Comparison of ENCODE assay signal across 20 cellular contexts in the genomic region with DNA sequence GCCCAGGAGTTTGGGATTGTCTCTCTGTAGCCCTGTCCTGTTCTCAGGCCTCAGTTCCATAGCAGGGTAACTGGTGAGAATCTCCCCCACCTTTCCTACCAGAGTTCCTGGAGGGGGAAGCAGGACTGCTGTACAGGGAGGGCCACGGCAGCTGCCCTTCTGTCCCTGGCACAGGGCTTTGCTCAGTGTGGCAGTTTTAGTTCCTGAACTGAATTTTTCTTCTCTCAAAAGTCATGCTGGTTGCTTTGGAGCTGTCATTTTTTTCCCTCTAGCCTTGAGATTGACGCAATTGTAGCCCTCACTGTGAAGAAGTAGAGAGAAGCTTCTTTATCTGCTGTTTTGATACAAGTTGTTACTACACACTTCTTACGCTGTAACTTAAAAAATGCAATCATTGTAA. TPM values are rescaled to one million over a fixed set of nuclear protein-coding genes. Genes with fewer than 3 reads are reported as not detected.
DNase-seq lines count a peak whose midpoint lies in the region; ATAC-seq, FAIRE-seq and TF ChIP-seq lines count a peak whose summit lies in the region.
"Had no signal": no experiment of that assay in that cellular context is flagged by ENCODE, and none has a peak within 500 bp of the region (broad histone marks: within the 10 kb centered on the region; RNA-seq: fewer than 3 reads in every experiment).

No MANE protein-coding gene starts in this region.

- intact Hi-C loops in testis (cut with DNase I; ENCODE audit: low total_unique reads): no loop called here

- ATAC-seq in GM23338: no peak; the same call in 2 of the 3 replicates
- ATAC-seq in GM19452 (IDR thresholded peaks at IDR 0.05; ENCODE audit: unreplicated experiment): no peak
- ATAC-seq: K562 had no signal

- H2AFZ ChIP-seq in GM23338 (peak overlapping the region; percentile 65; the same call in 1 of the 2 replicates), OCI-LY3 (ENCODE audit: low read depth, low read length) (peak overlapping the region; percentile 11; the same call in 1 of the 2 replicates), H1 (ENCODE audit: low read length) (peak overlapping the region; percentile 47; the same call in 1 of the 2 replicates)
- H2AFZ ChIP-seq: GM23248 had no signal

- H4K91ac ChIP-seq in H1 (replicated peaks; ENCODE audit: insufficient read length, low read length): no peak overlapping the region

- H3K27ac ChIP-seq in GM23338 (ENCODE audit: low read depth) (no peak overlapping the region), OCI-LY3 (ENCODE audit: low read length) (no peak overlapping the region), H1 (ENCODE audit: low read depth, low read length) (0 out of 2 replicates have a peak overlapping the region, but pooled peaks have one; percentile 17), testis (peak overlapping the region; percentile 76 to 89)
- H3K27ac ChIP-seq: BLaER1, GM23248, HL-60 had no signal

- H3K4me1 Mint-ChIP-seq in GM23338: peaks cover 6% of the 10 kb centered on the region; the same call in 2 of the 3 replicates
- H3K4me1 Mint-ChIP-seq: CD4-positive, alpha-beta memory T cell had no signal

- no peak overlapping the region for H3K4me3 ChIP-seq in GM23338
- no peak overlapping the region for H3K4me3 ChIP-seq in OCI-LY3 (ENCODE audit: low read length)
- H3K4me3 ChIP-seq in H1 (ENCODE audit: extremely low read depth in 1 of 4, insufficient read depth in 2 of 4, low read depth in 3 of 4, low read length in 4 of 4): no peak overlapping the region
- no peak overlapping the region for H3K4me3 ChIP-seq in testis
- H3K4me3 ChIP-seq: BLaER1, GM23248, K562 had no signal

- no peak overlapping the region for H3K14ac ChIP-seq in H1 (ENCODE audit: insufficient read length)

- H3K9me3 ChIP-seq in OCI-LY3 (ENCODE audit: insufficient read depth, low read length): no peaks in the 10 kb centered on the region
- H3K9me3 ChIP-seq in H1 (ENCODE audit: insufficient read depth in 2 of 2, low read depth in 1 of 2, low read length in 1 of 2): no peaks in the 10 kb centered on the region
- H3K9me3 ChIP-seq in testis: no peaks in the 10 kb centered on the region
- H3K9me3 ChIP-seq: BLaER1 had no signal

- WGBS in H1 (ENCODE audit: extremely low coverage in 1 of 2, insufficient coverage in 1 of 2, insufficient read length in 1 of 2, insufficient replicate concordance in 2 of 2, low coverage in 1 of 2, low lambda C conversion rate in 2 of 2, missing lambda C conversion rate in 1 of 2), 2 experiments: 84% methylated on average over 3 of the region's 3 CpGs; no CpG with 5 or more reads in 1 of the 2 experiments
- 59 to 66% methylated on average over 3 of the region's 3 CpGs for WGBS in testis, 2 donors

- no peak overlapping the region for H3K4me3 Mint-ChIP-seq in GM23338
- H3K4me3 Mint-ChIP-seq: CD14-positive monocyte; CD4-positive, alpha-beta memory T cell; H9 had no signal

- H2BK20ac ChIP-seq in H1 (ENCODE audit: low read length): no peak overlapping the region

- TF ChIP-seq EP300 in H1 (IDR thresholded peaks at IDR 0.05; ENCODE audit: borderline replicate concordance in 1 of 2, low read depth in 2 of 2, low read length in 2 of 2): no peak

- no peaks in the 10 kb centered on the region for H3K36me3 Mint-ChIP-seq in GM23338 (ENCODE audit: low read depth)
- H3K36me3 Mint-ChIP-seq: CD14-positive monocyte; CD4-positive, alpha-beta memory T cell had no signal

- DNase-seq in GM23338 (ENCODE audit: low spot score) (no peak), H1 (ENCODE audit: low read depth in 1 of 2, low spot score in 2 of 2) (no peak), testis (peak; percentile 56), urothelium cell line (ENCODE audit: low spot score) (no peak), NCI-H524 (lab: John Stamatoyannopoulos, UW) (no peak)
- DNase-seq: 8988T; CD4-positive, alpha-beta memory T cell; DMS153; DMS79; GDM1; GM23248; H9; IMR-90 had no signal

- no peaks in the 10 kb centered on the region for H3K9me3 Mint-ChIP-seq in GM23338
- H3K9me3 Mint-ChIP-seq: CD4-positive, alpha-beta memory T cell; H9 had no signal

- H2BK15ac ChIP-seq in H1 (ENCODE audit: low read length): no peak overlapping the region

- H3K4me2 ChIP-seq in GM23338: no peak overlapping the region
- H3K4me2 ChIP-seq in OCI-LY3 (ENCODE audit: low read length): no peak overlapping the region
- H3K4me2 ChIP-seq in H1 (ENCODE audit: insufficient read depth in 1 of 2, low read depth in 2 of 2, low read length in 2 of 2): no peak overlapping the region
- H3K4me2 ChIP-seq: BLaER1 had no signal

- H2AK5ac ChIP-seq in H1 (ENCODE audit: low read depth, low read length): no peak overlapping the region

- H3K79me2 ChIP-seq in GM23338 (replicated peaks; ENCODE audit: insufficient read depth) (no peaks in the 10 kb centered on the region), OCI-LY3 (ENCODE audit: low read length) (no peaks in the 10 kb centered on the region), H1 (ENCODE audit: control insufficient read depth in 1 of 2, insufficient read depth in 2 of 2, low read length in 2 of 2) (no peaks in the 10 kb centered on the region)

- no peak overlapping the region for H2BK120ac ChIP-seq in H1 (replicated peaks; ENCODE audit: low read depth, low read length)

- CTCF ChIA-PET in H1 (lab: Charles Lee; ENCODE audit: partially characterized antibody): interaction anchor here (0.9 to 1.6 kb wide), 3 partner anchors 11 to 33 kb away, joined by 4 to 5 read pairs (median 4); no protein-coding TSS in a partner anchor

- H3K36me3 ChIP-seq in GM23338 (ENCODE audit: insufficient read depth) (no peaks in the 10 kb centered on the region), OCI-LY3 (replicated peaks; ENCODE audit: low read depth, low read length) (no peaks in the 10 kb centered on the region), H1 (ENCODE audit: control insufficient read depth in 2 of 4, insufficient read depth in 4 of 4, low read length in 3 of 4) (no peaks in the 10 kb centered on the region), testis (ENCODE audit: low read depth, missing control alignments) (no peaks in the 10 kb centered on the region)
- H3K36me3 ChIP-seq: BLaER1 had no signal

- H3K27me3 ChIP-seq in GM23338 (ENCODE audit: insufficient read depth): no peaks in the 10 kb centered on the region
- no peaks in the 10 kb centered on the region for H3K27me3 ChIP-seq in OCI-LY3 (ENCODE audit: low read depth, low read length)
- peaks cover 0 to 2% (median 0%) of the 10 kb centered on the region in 4 experiments; a peak in 1 of 7 replicates for H3K27me3 ChIP-seq in H1 (replicated peaks in 1 of 4; ENCODE audit: control insufficient read depth in 3 of 4, extremely low read depth in 1 of 4, insufficient read depth in 3 of 4, low read length in 3 of 4)
- H3K27me3 ChIP-seq in testis: no peaks in the 10 kb centered on the region
- H3K27me3 ChIP-seq: BLaER1 had no signal

- TF ChIP-seq CTCF in GM23338 (conservative IDR thresholded peaks at IDR 0.05; ENCODE audit: low read depth in 2 of 2) (no peak), OCI-LY3 (IDR thresholded peaks at IDR 0.05; ENCODE audit: low read depth, low read length) (no peak), H1 (IDR thresholded peaks at IDR 0.05; ENCODE audit: control extremely low read depth in 1 of 3, insufficient read depth in 1 of 3, low read depth in 1 of 3, low read length in 3 of 3) (no peak), testis (IDR thresholded peaks at IDR 0.05) (no peak)

- no peaks in the 10 kb centered on the region for H3K23me2 ChIP-seq in H1 (ENCODE audit: low read depth, low read length)

- no peak overlapping the region for H3K23ac ChIP-seq in H1 (ENCODE audit: insufficient read length)

- H2BK5ac ChIP-seq in H1 (ENCODE audit: low read depth, low read length): no peak overlapping the region

- TF ChIP-seq RAD21 in H1 (IDR thresholded peaks at IDR 0.05 in 1 of 2, conservative IDR thresholded peaks at IDR 0.05 in 1 of 2; ENCODE audit: low read depth in 2 of 2, low read length in 2 of 2): no peak

- no peak overlapping the region for H2BK12ac ChIP-seq in H1 (ENCODE audit: low read depth, low read length)

- H3K79me1 ChIP-seq in H1 (ENCODE audit: low read depth, low read length): no peaks in the 10 kb centered on the region

- peaks cover 5% of the 10 kb centered on the region; the same call in 1 of the 2 replicates for H3K4me1 ChIP-seq in GM23338 (ENCODE audit: insufficient read depth)
- H3K4me1 ChIP-seq in OCI-LY3 (ENCODE audit: low read length): peaks cover 35% of the 10 kb centered on the region
- H3K4me1 ChIP-seq in H1 (replicated peaks in 1 of 4; ENCODE audit: control insufficient read depth in 3 of 4, insufficient read depth in 4 of 4, low read length in 3 of 4): peaks cover 0 to 3% (median 0%) of the 10 kb centered on the region in 4 experiments; a peak in 1 of 7 replicates
- H3K4me1 ChIP-seq in testis: no peaks in the 10 kb centered on the region

- H4K5ac ChIP-seq in H1 (ENCODE audit: insufficient read length, low read depth, low read length): no peak overlapping the region

- POLR2A ChIA-PET in H1 (lab: Charles Lee; ENCODE audit: partially characterized antibody): no interaction called here

- H3K27me3 Mint-ChIP-seq in GM23338 (ENCODE audit: insufficient read depth, low read depth, poor library complexity): peaks cover 3% of the 10 kb centered on the region
- H3K27me3 Mint-ChIP-seq: CD4-positive, alpha-beta memory T cell had no signal

- H3K27ac Mint-ChIP-seq in GM23338: no peak overlapping the region
- H3K27ac Mint-ChIP-seq: CD14-positive monocyte; CD4-positive, alpha-beta memory T cell; H9 had no signal

- no peak overlapping the region for H3K9ac ChIP-seq in OCI-LY3 (ENCODE audit: low read length)
- H3K9ac ChIP-seq in H1 (replicated peaks in 1 of 4; ENCODE audit: extremely low read depth in 1 of 4, low read depth in 3 of 4, low read length in 3 of 4): no peak overlapping the region
- H3K9ac ChIP-seq: BLaER1, GM23248 had no signal

- no peak overlapping the region for H3K18ac ChIP-seq in H1 (ENCODE audit: extremely low read depth, low read length)

- no peaks in the 10 kb centered on the region for H3F3A ChIP-seq in GM23338 (replicated peaks; ENCODE audit: low read depth)

- H4K8ac ChIP-seq in H1 (ENCODE audit: extremely low read depth, insufficient read depth, low read length): no peak overlapping the region

- H4K20me1 ChIP-seq in GM23338 (replicated peaks; ENCODE audit: insufficient read depth) (no peaks in the 10 kb centered on the region), OCI-LY3 (ENCODE audit: insufficient read depth, low read length) (no peaks in the 10 kb centered on the region), H1 (replicated peaks in 1 of 2; ENCODE audit: control insufficient read depth in 1 of 2, insufficient read depth in 2 of 2, low read length in 2 of 2) (no peaks in the 10 kb centered on the region)
- H4K20me1 ChIP-seq: BLaER1 had no signal

- no peak overlapping the region for H3K4ac ChIP-seq in H1 (replicated peaks; ENCODE audit: insufficient read length, low read depth, low read length)

- FAIRE-seq in H1 (lab: Jason Lieb, UNC) (no peak), urothelium cell line (lab: Jason Lieb, UNC) (no peak)
- FAIRE-seq: GM12892, K562 had no signal

- TF ChIP-seq POLR2A in H1 (IDR thresholded peaks at IDR 0.05; ENCODE audit: control extremely low read depth in 1 of 2, low read depth in 2 of 2, low read length in 2 of 2): no peak
- no peak for TF ChIP-seq POLR2A in testis (IDR thresholded peaks at IDR 0.05)

- no peaks in the 10 kb centered on the region for H3K9me2 ChIP-seq in GM23338 (ENCODE audit: insufficient read depth)

- no peak overlapping the region for H3K56ac ChIP-seq in H1 (replicated peaks; ENCODE audit: insufficient read length, low read depth, low read length)

RNA-seq across cellular contexts. Expression of gene TPRG1, which starts 55.5 kb away (rescaled TPM):
- total RNA-seq in GM23338 (2014; rRNA removed; shearing (Covaris generic)): 0.35 and 1.7 TPM in 2 replicates
- polyA plus RNA-seq in GM23338 (2016; fragmentation: Nextera tagmentation; extraction: Ambion mirVana) (0.26 and 0.74 TPM in 2 replicates), H1 (2011; rRNA removed) (0.11 and 0.47 TPM in 2 replicates), testis (ENCODE audit: insufficient read depth, low read depth, low replicate concordance) (15.5 TPM)
- 0.27 and 0.37 TPM in 2 replicates for total RNA-seq in H1 (2021; fragmentation: NEBNext Ultra II Directional; extraction: Animal tissue kit (Norgen Biotek cat#: 25700))
- 0.30 TPM for polyA plus RNA-seq in H1 (2011; cell fraction: cytosol; rRNA removed)
- 0.11 TPM for polyA plus RNA-seq in H1 (2011; cell fraction: nucleus; rRNA removed)
- 0.45 to 0.57 TPM (median 0.56 TPM) in 3 of 4 replicates, not detected in the other for polyA plus RNA-seq in H1 (2012, experiment 1 of 2)
- polyA plus RNA-seq in H1 (2012, experiment 2 of 2): not detected
- polyA plus RNA-seq in H1 (2013, experiment 1 of 2): 0.28 TPM
- polyA plus RNA-seq in H1 (2013, experiment 2 of 2): 0.22 TPM
- 1.0 and 1.6 TPM in 2 replicates for polyA minus RNA-seq in H1 (2011; rRNA and poly(A)+ RNA removed)
- not detected for polyA minus RNA-seq in H1 (2011; cell fraction: cytosol; rRNA and poly(A)+ RNA removed)
- polyA minus RNA-seq in H1 (2011; cell fraction: nucleus; rRNA and poly(A)+ RNA removed): 8.0 TPM
- total RNA-seq in testis: 10 to 100 TPM; 15.9 to 25.2 TPM
- total RNA-seq: GM23248, IMR-90, K562 had no signal
- polyA plus RNA-seq: GM23248 had no signal

Comparison
In these comparisons a context has a peak if more than half of its experiments do, and no peak if none do; other contexts are left out.
1. H2AFZ ChIP-seq: peak in every context shown above with its lines; median percentile 65 in GM23338; 47 in H1; 11 in OCI-LY3.
2. H3K27ac ChIP-seq: peak in H1 (single experiment) and testis (2 of 2); none in GM23338 (single experiment) and OCI-LY3 (single experiment).